Comparison of ENCODE assay signal across 12 cellular contexts in the genomic region with DNA sequence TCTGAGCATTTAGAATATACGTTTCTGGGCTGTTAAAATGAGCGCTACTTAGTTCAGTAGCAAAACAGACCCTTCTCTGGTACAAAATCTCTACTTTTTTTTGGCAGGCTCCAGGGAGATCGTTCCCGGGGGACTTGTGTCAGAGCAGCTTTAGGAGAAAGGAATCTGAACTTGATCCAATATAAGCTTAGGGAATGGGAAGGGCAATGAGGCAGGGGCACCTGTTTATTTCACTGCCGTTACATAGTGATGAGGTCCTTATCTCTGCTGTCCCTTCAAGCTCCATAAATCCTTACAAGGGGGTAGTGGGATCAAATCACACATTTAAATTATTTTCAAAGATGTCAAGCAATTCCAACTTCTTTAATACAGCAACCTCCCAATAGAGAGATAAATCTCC.
DNase-seq lines count a peak whose midpoint lies in the region; ATAC-seq and TF ChIP-seq lines count a peak whose summit lies in the region.
"Had no signal": no experiment of that assay in that cellular context is flagged by ENCODE, and none has a peak within 500 bp of the region (broad histone marks: within the 10 kb centered on the region; RNA-seq: fewer than 3 reads in every experiment).

No MANE protein-coding gene starts in this region.

- POLR2A ChIA-PET in GM10248 (lab: Yijun Ruan, JAX) = no interaction called here

- peaks cover 33% of the 10 kb centered on the region for H3K27me3 Mint-ChIP-seq in activated CD4-positive, alpha-beta T cell treated with anti-CD3 and anti-CD28 coated beads, Interleukin-2, amount 10 ng/mL, durations not matched to agents 24 days and 14 days

- DNase-seq in activated CD4-positive, alpha-beta T cell treated with anti-CD3 and anti-CD28 coated beads, Interleukin-2, amount 10 ng/mL, durations not matched to agents 24 days and 14 days = peak; percentile 21
- no peak for DNase-seq in activated CD4-positive, alpha-beta T cell treated with anti-CD3 and anti-CD28 coated beads, Interleukin-2, amount 50 U/mL, for 1 hour
- peak; percentile 26 for DNase-seq in NCI-H345 treated with DMSO at 0.1 percent for 48 hours (lab: John Stamatoyannopoulos, UW; ENCODE audit: unreplicated experiment)
- peak; percentile 85 for DNase-seq in NCI-H82 (lab: John Stamatoyannopoulos, UW)
- DNase-seq in mucosa of gallbladder (ENCODE audit: low spot score) = no peak
- no peak for DNase-seq in GM10248 (ENCODE audit: extremely low spot score)
- DNase-seq: C1 segment of cervical spinal cord; CD4-positive, alpha-beta T cell; DMS79; HFFc6 had no signal

- ATAC-seq in HG03571 (IDR thresholded peaks at IDR 0.05; ENCODE audit: unreplicated experiment) = no peak

- H3K27ac Mint-ChIP-seq in activated CD4-positive, alpha-beta T cell treated with anti-CD3 and anti-CD28 coated beads, Interleukin-2, amount 10 ng/mL, durations not matched to agents 24 days and 14 days = no peak overlapping the region
- H3K27ac Mint-ChIP-seq: B cell; CD4-positive, alpha-beta T cell; HFFc6 had no signal

- no peak for TF ChIP-seq CTCF in GM10248 (IDR thresholded peaks at IDR 0.05; ENCODE audit: control extremely low read depth, extremely low read depth, low read depth, missing control alignments)

- H3K4me1 Mint-ChIP-seq in activated CD4-positive, alpha-beta T cell treated with anti-CD3 and anti-CD28 coated beads, Interleukin-2, amount 10 ng/mL, durations not matched to agents 24 days and 14 days = peaks cover 21% of the 10 kb centered on the region
- H3K4me1 Mint-ChIP-seq: B cell had no signal

- no peak overlapping the region for H3K4me3 Mint-ChIP-seq in activated CD4-positive, alpha-beta T cell treated with anti-CD3 and anti-CD28 coated beads, Interleukin-2, amount 10 ng/mL, durations not matched to agents 24 days and 14 days
- H3K4me3 Mint-ChIP-seq: B cell; CD4-positive, alpha-beta T cell; HFFc6 had no signal

- CTCF ChIA-PET in GM10248 (lab: Yijun Ruan, JAX) = interaction anchor here (1.3 kb wide), 2 partner anchors 26 to 67 kb away, joined by 3 read pairs; no protein-coding TSS in a partner anchor

- no peaks in the 10 kb centered on the region for H3K36me3 Mint-ChIP-seq in activated CD4-positive, alpha-beta T cell treated with anti-CD3 and anti-CD28 coated beads, Interleukin-2, amount 10 ng/mL, durations not matched to agents 24 days and 14 days (ENCODE audit: low read depth)

- no peaks in the 10 kb centered on the region for H3K9me3 Mint-ChIP-seq in activated CD4-positive, alpha-beta T cell treated with anti-CD3 and anti-CD28 coated beads, Interleukin-2, amount 10 ng/mL, durations not matched to agents 24 days and 14 days
- H3K9me3 Mint-ChIP-seq: CD4-positive, alpha-beta T cell; HFFc6 had no signal

- intact Hi-C loops in activated CD4-positive, alpha-beta T cell treated with anti-CD3 and anti-CD28 coated beads, Interleukin-2, amount 10 ng/mL, durations not matched to agents 24 days and 14 days (cut with micrococcal nuclease) = no loop called here

Comparison
In these comparisons a context has a peak if more than half of its experiments do, and no peak if none do; other contexts are left out.
1. DNase-seq: peak in activated CD4-positive, alpha-beta T cell treated with anti-CD3 and anti-CD28 coated beads, Interleukin-2, amount 10 ng/mL, durations not matched to agents 24 days and 14 days (single experiment), NCI-H345 treated with DMSO at 0.1 percent for 48 hours (single experiment) and NCI-H82 (single experiment); none in activated CD4-positive, alpha-beta T cell treated with anti-CD3 and anti-CD28 coated beads, Interleukin-2, amount 50 U/mL, for 1 hour (single experiment), mucosa of gallbladder (single experiment) and GM10248 (single experiment).